Comparison of ENCODE assay signal across 13 cellular contexts in the genomic region with DNA sequence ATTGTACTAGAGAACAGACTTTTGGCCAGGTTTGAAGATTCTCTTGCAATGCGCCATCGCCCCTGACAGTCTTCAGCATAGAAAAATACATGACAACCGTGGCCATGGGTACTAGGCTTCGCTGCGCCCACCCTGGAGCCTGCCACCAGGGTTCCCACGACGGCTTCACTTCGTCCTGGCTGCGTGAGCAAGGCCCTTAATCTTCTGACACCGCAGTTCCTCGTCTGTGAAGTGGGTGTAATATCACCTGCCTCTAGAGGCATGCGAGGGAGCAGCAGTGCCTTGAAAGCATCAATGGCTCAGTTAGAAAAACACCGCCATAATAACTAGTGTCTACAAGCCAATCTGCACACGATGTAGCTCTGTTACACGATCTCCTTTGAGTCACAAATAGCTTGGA.
"Had no signal": no experiment of that assay in that cellular context is flagged by ENCODE, and none has a peak within 500 bp of the region (broad histone marks: within the 10 kb centered on the region; RNA-seq: fewer than 3 reads in every experiment).

No MANE protein-coding gene starts in this region.

- H3K36me3 ChIP-seq: esophagus squamous epithelium, heart right ventricle, tibial nerve, WERI-Rb-1 had no signal

- ATAC-seq: activated CD8-positive, alpha-beta T cell treated with anti-CD3 and anti-CD28 coated beads for 36 hours; foreskin keratinocyte had no signal

- H3K27me3 ChIP-seq: dorsolateral prefrontal cortex, foreskin keratinocyte, tibial nerve had no signal

- H3K4me1 ChIP-seq: foreskin keratinocyte had no signal

- H3K4me3 ChIP-seq: dorsolateral prefrontal cortex, esophagus squamous epithelium, heart right ventricle, skin epidermis, tibial nerve had no signal

- H3K9me3 Mint-ChIP-seq: activated naive CD4-positive, alpha-beta T cell treated with anti-CD3 and anti-CD28 coated beads for 36 hours; activated T-helper 1 cell treated with anti-CD3 and anti-CD28 coated beads, Interleukin-12 subunit alpha, Interleukin-12 subunit beta, Interleukin-2, Interleukin-4 antibody, amounts not matched to agents 30 ng/mL and 10 ng/mL and 1 ng/mL, durations not matched to agents 14 hours and 24 hours and 36 hours had no signal

- H3K4me3 Mint-ChIP-seq: activated CD8-positive, alpha-beta T cell treated with anti-CD3 and anti-CD28 coated beads for 36 hours; activated naive CD4-positive, alpha-beta T cell treated with anti-CD3 and anti-CD28 coated beads for 36 hours; activated T-helper 1 cell treated with anti-CD3 and anti-CD28 coated beads, Interleukin-12 subunit alpha, Interleukin-12 subunit beta, Interleukin-2, Interleukin-4 antibody, amounts not matched to agents 30 ng/mL and 10 ng/mL and 1 ng/mL, durations not matched to agents 14 hours and 24 hours and 36 hours had no signal

- H3K27ac Mint-ChIP-seq: activated CD8-positive, alpha-beta T cell treated with anti-CD3 and anti-CD28 coated beads for 36 hours; activated naive CD4-positive, alpha-beta T cell treated with anti-CD3 and anti-CD28 coated beads for 36 hours; activated T-helper 1 cell treated with anti-CD3 and anti-CD28 coated beads, Interleukin-12 subunit alpha, Interleukin-12 subunit beta, Interleukin-2, Interleukin-4 antibody, amounts not matched to agents 30 ng/mL and 10 ng/mL and 1 ng/mL, durations not matched to agents 14 hours and 24 hours and 36 hours had no signal

- H3K27ac ChIP-seq: esophagus squamous epithelium, foreskin keratinocyte, skin epidermis, tibial nerve, WERI-Rb-1 had no signal

- DNase-seq: activated CD4-positive, alpha-beta T cell treated with anti-CD3 and anti-CD28 coated beads for 4 hours; activated CD8-positive, alpha-beta T cell treated with anti-CD3 and anti-CD28 coated beads for 36 hours; activated naive CD4-positive, alpha-beta T cell treated with anti-CD3 and anti-CD28 coated beads for 36 hours; esophagus squamous epithelium; foreskin keratinocyte; mesendoderm; T1000; WERI-Rb-1 had no signal
